In the genomic region with DNA sequence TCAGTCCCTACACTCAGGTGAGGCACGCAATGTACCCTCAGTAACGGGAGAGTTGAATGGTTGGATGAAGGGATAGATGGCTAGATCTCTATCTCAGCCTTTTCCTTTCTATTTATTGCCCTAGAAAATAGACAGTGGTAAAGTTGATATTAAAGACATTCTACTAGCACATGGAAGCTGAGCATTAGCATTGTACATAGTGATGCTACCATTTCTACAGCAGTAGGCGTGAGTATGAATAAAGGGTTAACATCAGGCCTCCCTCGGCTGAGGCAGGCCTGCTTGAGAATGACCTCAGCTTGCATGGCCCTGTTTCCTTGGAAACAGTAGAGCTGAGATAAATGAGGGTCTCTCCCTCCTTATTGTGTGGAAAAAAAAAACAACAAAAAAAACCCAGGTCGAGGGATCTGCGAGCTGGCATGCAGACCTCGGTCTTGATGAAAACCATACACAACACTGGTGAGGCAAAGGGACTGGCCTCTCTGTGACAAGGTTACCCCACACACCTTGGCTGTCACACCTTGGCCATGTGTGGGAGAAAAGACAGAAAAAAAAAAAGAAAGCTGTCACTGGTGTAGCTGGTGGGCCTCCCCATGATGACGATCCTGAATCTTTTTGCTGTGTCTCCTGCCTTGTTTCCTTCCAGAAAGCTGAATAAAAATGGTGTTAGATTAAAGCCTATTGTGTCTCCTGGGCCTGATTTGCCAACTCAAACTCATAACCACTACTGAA, we compare ENCODE assay signal across 1 cellular context.
TF ChIP-seq lines count a peak whose summit lies in the region.

No MANE protein-coding gene starts in this region.

TF ChIP-seq in H1, 55 proteins besides CTCF, POLR2A, EP300 and RAD21 (continued from another document):
- TF ChIP-seq TAF1 (IDR thresholded peaks at IDR 0.05; ENCODE audit: low read depth, low read length) (no peak), CBX5 (IDR thresholded peaks at IDR 0.05; ENCODE audit: low read depth, low read length) (no peak), SIN3A (conservative IDR thresholded peaks at IDR 0.05 in 1 of 2, IDR thresholded peaks at IDR 0.05 in 1 of 2; ENCODE audit: low read depth in 1 of 2, low read length in 2 of 2) (no peak), FOSL1 (IDR thresholded peaks at IDR 0.05; ENCODE audit: insufficient read depth, low read depth, low read length) (no peak), TCF12 (IDR thresholded peaks at IDR 0.05; ENCODE audit: low read depth, low read length) (no peak), POLR2AphosphoS5 (IDR thresholded peaks at IDR 0.05; ENCODE audit: low read depth, low read length) (no peak), CBX8 (IDR thresholded peaks at IDR 0.05; ENCODE audit: borderline replicate concordance, low read depth, low read length) (no peak), HDAC2 (IDR thresholded peaks at IDR 0.05; ENCODE audit: borderline replicate concordance in 1 of 2, low read depth in 2 of 2, low read length in 2 of 2) (no peak)
- TF ChIP-seq, protein P1, sequence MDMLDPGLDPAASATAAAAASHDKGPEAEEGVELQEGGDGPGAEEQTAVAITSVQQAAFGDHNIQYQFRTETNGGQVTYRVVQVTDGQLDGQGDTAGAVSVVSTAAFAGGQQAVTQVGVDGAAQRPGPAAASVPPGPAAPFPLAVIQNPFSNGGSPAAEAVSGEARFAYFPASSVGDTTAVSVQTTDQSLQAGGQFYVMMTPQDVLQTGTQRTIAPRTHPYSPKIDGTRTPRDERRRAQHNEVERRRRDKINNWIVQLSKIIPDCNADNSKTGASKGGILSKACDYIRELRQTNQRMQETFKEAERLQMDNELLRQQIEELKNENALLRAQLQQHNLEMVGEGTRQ (IDR thresholded peaks at IDR 0.05; ENCODE audit: low read length): no peak
TF ChIP-seq in H1: peak in this region for 0.
